In genomic region chr22:29765905-29766631, GRCh38 we compare ENCODE assay signal across 9 cellular contexts. TPM values are rescaled to one million over a fixed set of nuclear protein-coding genes. Genes with fewer than 3 reads are reported as not detected.
DNase-seq lines count a peak whose midpoint lies in the region; ATAC-seq and TF ChIP-seq lines count a peak whose summit lies in the region.
"Had no signal": no experiment of that assay in that cellular context is flagged by ENCODE, and none has a peak within 500 bp of the region (broad histone marks: within the 10 kb centered on the region; RNA-seq: fewer than 3 reads in every experiment).

No MANE protein-coding gene starts in this region.

- peak; percentile 39 for DNase-seq in activated naive CD4-positive, alpha-beta T cell treated with Interleukin-2 at 50 U/mL for 16 hours
- no peak for DNase-seq in activated naive CD4-positive, alpha-beta T cell (lab: John Stamatoyannopoulos, UW)
- peak; percentile 20 to 34 for DNase-seq in activated CD4-positive, alpha-beta T cell treated with anti-CD3 and anti-CD28 coated beads, Interleukin-2, amount 50 U/mL, for 48 hours
- DNase-seq in fibroblast of the aortic adventitia (ENCODE audit: low read depth) (no peak), retinal pigment epithelial cell (ENCODE audit: low read depth) (no peak), AG08396 (ENCODE audit: low spot score) (no peak)

- H3K4me3 ChIP-seq in fibroblast of the aortic adventitia (ENCODE audit: low read depth, low read length) (peak overlapping the region; percentile 95), retinal pigment epithelial cell (ENCODE audit: low read length) (peak overlapping the region; percentile 74)

- TF ChIP-seq CTCF in fibroblast of the aortic adventitia (IDR thresholded peaks at IDR 0.05; ENCODE audit: insufficient read depth, low read length) = no peak
- TF ChIP-seq CTCF in retinal pigment epithelial cell (conservative IDR thresholded peaks at IDR 0.05; ENCODE audit: low read depth, low read length) = no peak

- ATAC-seq in HG03457 (IDR thresholded peaks at IDR 0.05; ENCODE audit: unreplicated experiment) (peak; percentile 28), GM21786 (IDR thresholded peaks at IDR 0.05; ENCODE audit: unreplicated experiment) (no peak)

RNA-seq across cellular contexts. Expression of gene ZMAT5, which starts 0.7 kb away (rescaled TPM):
- 10.6 and 17.2 TPM in 2 replicates for total RNA-seq in fibroblast of the aortic adventitia (ENCODE audit: low replicate concordance)

RNA-seq across cellular contexts. Expression of gene UQCR10, which starts 1.1 kb away (rescaled TPM):
- 11.9 and 53.2 TPM in 2 replicates for total RNA-seq in fibroblast of the aortic adventitia (ENCODE audit: low replicate concordance)

RNA-seq across cellular contexts. Expression of gene CABP7, which starts 46.3 kb away (rescaled TPM):
- not detected in 2 replicates for total RNA-seq in fibroblast of the aortic adventitia (ENCODE audit: low replicate concordance)
- total RNA-seq: dermis microvascular lymphatic vessel endothelial cell had no signal

Comparison
In these comparisons a context has a peak if more than half of its experiments do, and no peak if none do; other contexts are left out.
1. DNase-seq: peak in activated naive CD4-positive, alpha-beta T cell treated with Interleukin-2 at 50 U/mL for 16 hours (single experiment) and activated CD4-positive, alpha-beta T cell treated with anti-CD3 and anti-CD28 coated beads, Interleukin-2, amount 50 U/mL, for 48 hours (2 of 2); none in activated naive CD4-positive, alpha-beta T cell (0 of 4), fibroblast of the aortic adventitia (single experiment), retinal pigment epithelial cell (single experiment) and AG08396 (single experiment).